19 cellular contexts compared by ENCODE assay signal in the genomic region with DNA sequence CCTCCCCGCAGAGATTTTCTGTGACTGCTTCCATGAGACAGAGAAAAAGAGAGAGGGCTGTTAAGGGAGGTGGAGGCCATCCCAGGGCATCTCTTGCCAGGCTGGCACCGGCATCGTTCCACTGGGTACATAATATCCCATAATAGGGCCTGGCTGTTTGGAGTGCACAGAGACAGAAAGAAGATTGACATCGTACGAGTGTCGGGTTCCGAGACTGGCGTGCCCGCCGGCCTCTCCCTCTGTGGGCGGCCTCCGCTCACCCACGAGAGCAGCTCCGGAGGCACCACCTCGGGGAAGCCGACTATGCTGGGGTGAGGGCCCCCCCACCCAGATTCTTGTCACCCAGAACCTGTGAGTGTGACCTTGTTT.
"Had no signal": no experiment of that assay in that cellular context is flagged by ENCODE, and none has a peak within 500 bp of the region (broad histone marks: within the 10 kb centered on the region; RNA-seq: fewer than 3 reads in every experiment).

No MANE protein-coding gene starts in this region.

- DNase-seq: activated CD4-positive, alpha-beta T cell treated with anti-CD3 and anti-CD28 coated beads, Interleukin-2, amount 50 U/mL, for 48 hours; activated CD4-positive, CD25-positive, alpha-beta regulatory T cell treated with anti-CD3 and anti-CD28 coated beads, Interleukin-2, amount 50 U/mL, for 72 hours; activated CD8-positive, alpha-beta memory T cell treated with anti-CD3 and anti-CD28 coated beads, Interleukin-2, amount 10 ng/mL, durations not matched to agents 7 days and 5 days; activated effector memory CD4-positive, alpha-beta T cell treated with anti-CD3 and anti-CD28 coated beads, Interleukin-2, amount 50 U/mL, for 16 hours; activated T-cell treated with anti-CD3 and anti-CD28 coated beads, Interleukin-2, amount 50 U/mL, for 24 hours; effector CD8-positive, alpha-beta T cell; hippocampal formation; mucosa of descending colon; naive thymus-derived CD8-positive, alpha-beta T cell; T-helper 17 cell; tibial artery had no signal

- H3K27me3 ChIP-seq: ascending aorta, cardiac muscle cell, ovary, tibial artery, vagina had no signal

- ATAC-seq: activated CD8-positive, alpha-beta memory T cell treated with anti-CD3 and anti-CD28 coated beads, Interleukin-2, amount 10 ng/mL, durations not matched to agents 7 days and 5 days; mucosa of descending colon; naive thymus-derived CD8-positive, alpha-beta T cell; T-helper 17 cell had no signal

- H3K4me1 Mint-ChIP-seq: activated CD8-positive, alpha-beta memory T cell treated with anti-CD3 and anti-CD28 coated beads, Interleukin-2, amount 10 ng/mL, durations not matched to agents 7 days and 5 days; T-helper 17 cell had no signal

- H3K27me3 Mint-ChIP-seq: activated CD8-positive, alpha-beta memory T cell treated with anti-CD3 and anti-CD28 coated beads, Interleukin-2, amount 10 ng/mL, durations not matched to agents 7 days and 5 days; activated naive CD8-positive, alpha-beta T cell; activated T-cell treated with anti-CD3 and anti-CD28 coated beads, Interleukin-2, amount 50 U/mL, for 24 hours had no signal

- H3K4me3 Mint-ChIP-seq: activated CD8-positive, alpha-beta memory T cell treated with anti-CD3 and anti-CD28 coated beads, Interleukin-2, amount 10 ng/mL, durations not matched to agents 7 days and 5 days; activated naive CD8-positive, alpha-beta T cell; activated T-cell treated with anti-CD3 and anti-CD28 coated beads, Interleukin-2, amount 50 U/mL, for 24 hours; naive thymus-derived CD8-positive, alpha-beta T cell; T-helper 17 cell had no signal

- H3K27ac Mint-ChIP-seq: activated CD8-positive, alpha-beta memory T cell treated with anti-CD3 and anti-CD28 coated beads, Interleukin-2, amount 10 ng/mL, durations not matched to agents 7 days and 5 days; activated naive CD8-positive, alpha-beta T cell; activated T-cell treated with anti-CD3 and anti-CD28 coated beads, Interleukin-2, amount 50 U/mL, for 24 hours; T-helper 17 cell had no signal

- H3K27ac ChIP-seq: ascending aorta, vagina had no signal

- H3K9me3 ChIP-seq: ascending aorta, mucosa of descending colon, ovary, tibial artery, vagina had no signal

- H3K36me3 ChIP-seq: ascending aorta, cardiac muscle cell, ovary, tibial artery, vagina had no signal

- H3K9me3 Mint-ChIP-seq: activated T-cell treated with anti-CD3 and anti-CD28 coated beads, Interleukin-2, amount 50 U/mL, for 24 hours had no signal

- H3K36me3 Mint-ChIP-seq: activated CD8-positive, alpha-beta memory T cell treated with anti-CD3 and anti-CD28 coated beads, Interleukin-2, amount 10 ng/mL, durations not matched to agents 7 days and 5 days; activated naive CD8-positive, alpha-beta T cell; naive thymus-derived CD8-positive, alpha-beta T cell had no signal

- H3K4me3 ChIP-seq: ascending aorta, cardiac muscle cell, coronary artery, lung, mucosa of descending colon, ovary, smooth muscle cell, tibial artery, vagina had no signal
